8 cellular contexts compared by ENCODE assay signal in the genomic region with DNA sequence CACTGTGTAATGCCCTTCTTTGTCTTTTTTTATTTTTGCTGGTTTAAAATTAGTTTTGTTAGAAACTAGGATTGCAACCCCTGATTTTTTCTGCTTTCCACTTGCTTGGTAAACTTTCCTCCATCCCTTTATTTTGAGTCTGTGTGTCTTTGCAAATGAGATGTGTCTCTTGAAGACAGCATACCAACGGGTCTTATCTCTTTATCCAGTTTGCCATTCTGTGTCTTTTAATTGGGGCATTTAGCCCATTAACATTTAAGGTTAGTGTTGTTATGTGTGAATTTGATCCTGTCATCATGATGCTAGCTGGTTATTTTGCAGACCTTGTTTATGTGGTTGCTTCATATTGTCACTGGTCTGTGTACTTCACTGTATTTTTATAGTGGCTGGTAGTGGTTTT.
"Had no signal": no experiment of that assay in that cellular context is flagged by ENCODE, and none has a peak within 500 bp of the region (broad histone marks: within the 10 kb centered on the region; RNA-seq: fewer than 3 reads in every experiment).

No MANE protein-coding gene starts in this region.

- H3K4me3 ChIP-seq: GM23248, GM23338, HAP-1 had no signal

- H3K27ac ChIP-seq: GM23248 had no signal

- DNase-seq: GM23248, GOT3, H7, H9, HCEC 1CT, HFFc6 had no signal

- H3K4me1 ChIP-seq: HAP-1 had no signal

- H3K36me3 ChIP-seq: HAP-1 had no signal
